ENCODE assay signal across 1 cellular context in genomic region chr10:70137927-70138883, GRCh38.
TF ChIP-seq lines count a peak whose summit lies in the region.

No MANE protein-coding gene starts in this region.

TF ChIP-seq in HepG2, 621 proteins besides CTCF, POLR2A, EP300 and RAD21:
- TF ChIP-seq CBFB (CRISPR knock-in tag; IDR thresholded peaks at IDR 0.05) (no peak), AGO2 (optimal IDR thresholded peaks at IDR 0.05; ENCODE audit: low read depth, low read length) (peak; percentile 27)
